ENCODE assay signal across 8 cellular contexts in genomic region chr3:52055537-52056351, GRCh38. TPM values are rescaled to one million over a fixed set of nuclear protein-coding genes. Genes with fewer than 3 reads are reported as not detected.
DNase-seq lines count a peak whose midpoint lies in the region; ATAC-seq and TF ChIP-seq lines count a peak whose summit lies in the region.

No MANE protein-coding gene starts in this region.

- peaks cover 33% of the 10 kb centered on the region for H3K79me2 ChIP-seq in MM.1S (ENCODE audit: low read length)

- H4K20me1 ChIP-seq in MM.1S (ENCODE audit: insufficient read depth, low read length), result no peaks in the 10 kb centered on the region

- H3K27me3 Mint-ChIP-seq in naive B cell, result no peaks in the 10 kb centered on the region

- H3K36me3 ChIP-seq in MM.1S (replicated peaks; ENCODE audit: insufficient read depth, low read length) (0 out of 2 replicates have a peak, but pooled peaks cover 2% of the 10 kb centered on the region), tibial artery (peaks cover 18 to 33% (median 18%) of the 10 kb centered on the region in 3 donors)

- H3K9ac ChIP-seq in MM.1S (ENCODE audit: low read length), result peak overlapping the region; percentile 77

- H3K27ac ChIP-seq in MM.1S (ENCODE audit: low read length) (peak overlapping the region; percentile 13; the same call in 1 of the 2 replicates), tibial artery (peak overlapping the region; percentile 81 to 95)

- H2AFZ ChIP-seq in MM.1S (ENCODE audit: low read length), result peak overlapping the region; percentile 64

- no peaks in the 10 kb centered on the region for H3K9me2 ChIP-seq in MM.1S (replicated peaks; ENCODE audit: insufficient read depth, low read length)

- TF ChIP-seq CTCF in MM.1S (IDR thresholded peaks at IDR 0.05; ENCODE audit: low read length) (no peak), epithelial cell of proximal tubule (conservative IDR thresholded peaks at IDR 0.05; ENCODE audit: low read depth, low read length) (no peak), tibial artery (IDR thresholded peaks at IDR 0.05) (peak; percentile 13 to 31)

- ATAC-seq in GM21619 (IDR thresholded peaks at IDR 0.05; ENCODE audit: unreplicated experiment) (peak; percentile 12), naive B cell (ENCODE audit: low read depth in 2 of 2) (peak; percentile 15 to 18)

- H3K9me3 Mint-ChIP-seq in naive B cell, result no peaks in the 10 kb centered on the region

- no peaks in the 10 kb centered on the region for H3K27me3 ChIP-seq in MM.1S (replicated peaks; ENCODE audit: insufficient read depth, low read length)
- no peaks in the 10 kb centered on the region for H3K27me3 ChIP-seq in tibial artery

- peaks cover 41 to 54% (median 54%) of the 10 kb centered on the region in 3 donors for H3K4me1 Mint-ChIP-seq in naive B cell

- peaks cover 11% of the 10 kb centered on the region; the same call in 1 of the 2 replicates for H3K4me1 ChIP-seq in MM.1S (ENCODE audit: low read length)
- peaks cover 5 to 55% (median 44%) of the 10 kb centered on the region in 4 donors for H3K4me1 ChIP-seq in tibial artery

- H3K4me2 ChIP-seq in MM.1S (ENCODE audit: low read depth, low read length), result peak overlapping the region; percentile 94

- DNase-seq in Daoy (ENCODE audit: low read depth) (peak; percentile 64), MM.1S (peak; percentile 66), epithelial cell of proximal tubule (ENCODE audit: low read depth) (no peak), naive B cell (peak; percentile 47), tibial artery (no peak), NCI-H1694 (lab: John Stamatoyannopoulos, UW) (no peak)
- DNase-seq in activated CD8-positive, alpha-beta memory T cell treated with anti-CD3 and anti-CD28 coated beads, Interleukin-2, amount 50 U/mL, for 4 hours, result peak; percentile 49

- H3K4me3 Mint-ChIP-seq in naive B cell, result peak overlapping the region; percentile 86 to 94 (median 88)

- intact Hi-C loops in tibial artery (cut with DNase I; ENCODE audit: low total_unique reads), result loop anchor here (2.0 to 5.0 kb wide), 4 partner anchors 37 to 113 kb away; partner anchors contain the start of genes PARP3 and RRP9

- no peaks in the 10 kb centered on the region; the same call in 1 of the 2 replicates for H3F3A ChIP-seq in MM.1S (ENCODE audit: insufficient read depth, low read length)

- H3K4me3 ChIP-seq in MM.1S (ENCODE audit: low read length) (peak overlapping the region; percentile 79), epithelial cell of proximal tubule (ENCODE audit: low read depth, low read length) (peak overlapping the region; percentile 81), tibial artery (peak overlapping the region; percentile 72 to 81)

- H3K27ac Mint-ChIP-seq in naive B cell, result peak overlapping the region in 3 of 6 donors; percentile 69 to 85 (median 75)

- H3K9me3 ChIP-seq in MM.1S (replicated peaks; ENCODE audit: insufficient read depth, low read length), result no peaks in the 10 kb centered on the region
- no peaks in the 10 kb centered on the region for H3K9me3 ChIP-seq in tibial artery

- no peaks in the 10 kb centered on the region for H3K36me3 Mint-ChIP-seq in naive B cell

RNA-seq across cellular contexts. Expression of gene DUSP7, which starts 0.6 kb away (rescaled TPM):
- 14.2 TPM in 2 replicates for total RNA-seq in Daoy (2014; rRNA removed; shearing (Covaris generic))
- 23.7 and 25.9 TPM in 2 replicates for total RNA-seq in epithelial cell of proximal tubule
- under 1 TPM in 5 of 6 donors, not detected in 1; 0.11 to 0.82 (median 0.62) TPM for polyA plus RNA-seq in naive B cell (ENCODE audit: low read depth in 6 of 6)

Comparison
In these comparisons a context has a peak if more than half of its experiments do, and no peak if none do; other contexts are left out.
1. DNase-seq: peak in Daoy (single experiment), MM.1S (single experiment), activated CD8-positive, alpha-beta memory T cell treated with anti-CD3 and anti-CD28 coated beads, Interleukin-2, amount 50 U/mL, for 4 hours (single experiment) and naive B cell (single experiment); none in epithelial cell of proximal tubule (single experiment), tibial artery (0 of 2) and NCI-H1694 (single experiment).
2. CTCF ChIP-seq: peak in tibial artery (2 of 2); none in MM.1S (single experiment) and epithelial cell of proximal tubule (single experiment).
3. Peak in every context shown above with its lines, with median percentiles within 50 percentile points of each other: H3K4me3 ChIP-seq.